ENCODE assay signal across 1 cellular context in genomic region chr1:156464335-156464734, GRCh38.
TF ChIP-seq lines count a peak whose summit lies in the region.

No MANE protein-coding gene starts in this region.

TF ChIP-seq in H1, 55 proteins besides CTCF, POLR2A, EP300 and RAD21:
- TF ChIP-seq BRCA1 (IDR thresholded peaks at IDR 0.05; ENCODE audit: low read depth, low read length) = no peak
- TF ChIP-seq BCL11A (IDR thresholded peaks at IDR 0.05; ENCODE audit: low read depth in 2 of 2, low read length in 2 of 2) = no peak
- TF ChIP-seq TAF1 (IDR thresholded peaks at IDR 0.05; ENCODE audit: low read depth, low read length) = no peak
- TF ChIP-seq RNF2 (IDR thresholded peaks at IDR 0.05; ENCODE audit: borderline replicate concordance, low read depth, low read length, missing control alignments, poor library complexity, severe bottlenecking) = no peak
- TF ChIP-seq POU5F1 (IDR thresholded peaks at IDR 0.05; ENCODE audit: low read depth, low read length) = no peak
- no peak for TF ChIP-seq FOSL1 (IDR thresholded peaks at IDR 0.05; ENCODE audit: insufficient read depth, low read depth, low read length)
- no peak for TF ChIP-seq SP1 (IDR thresholded peaks at IDR 0.05; ENCODE audit: low read depth, low read length)
- no peak for TF ChIP-seq TAF7 (optimal IDR thresholded peaks at IDR 0.05; ENCODE audit: borderline replicate concordance, low read depth, low read length)
- TF ChIP-seq CHD1 (IDR thresholded peaks at IDR 0.05; ENCODE audit: low read depth, low read length) = no peak
- no peak for TF ChIP-seq JUND (IDR thresholded peaks at IDR 0.05; ENCODE audit: low read length)
- no peak for TF ChIP-seq KDM5A (IDR thresholded peaks at IDR 0.05; ENCODE audit: low read length)
- no peak for TF ChIP-seq EZH2 (IDR thresholded peaks at IDR 0.05; ENCODE audit: low read depth, low read length, severe bottlenecking)
- no peak for TF ChIP-seq HDAC2 (IDR thresholded peaks at IDR 0.05; ENCODE audit: borderline replicate concordance in 1 of 2, low read depth in 2 of 2, low read length in 2 of 2)
- no peak for TF ChIP-seq POLR2AphosphoS5 (IDR thresholded peaks at IDR 0.05; ENCODE audit: low read depth, low read length)
TF ChIP-seq in H1: peak in this region for 0.
